25 cellular contexts compared by ENCODE assay signal in genomic region chr3:37973250-37974054, GRCh38. TPM values are rescaled to one million over a fixed set of nuclear protein-coding genes. Genes with fewer than 3 reads are reported as not detected.
A peak's percentile ranks its signal among the peaks of the same experiment; 100 is the strongest.
DNase-seq lines count a peak whose midpoint lies in the region; FAIRE-seq and TF ChIP-seq lines count a peak whose summit lies in the region.
"Had no signal": no experiment of that assay in that cellular context is flagged by ENCODE, and none has a peak within 500 bp of the region (broad histone marks: within the 10 kb centered on the region; RNA-seq: fewer than 3 reads in every experiment).

No MANE protein-coding gene starts in this region.

- CTCF ChIA-PET in CD4-positive, alpha-beta memory T cell (lab: Charles Lee; ENCODE audit: partially characterized antibody): interaction anchor here (0.9 to 11.7 kb wide), 23 partner anchors 9 to 688 kb away, joined by 3 to 146 read pairs (median 7); partner anchors contain the start of genes DLEC1 and XYLB

- no peak overlapping the region for H3K4me3 Mint-ChIP-seq in CD4-positive, alpha-beta memory T cell
- H3K4me3 Mint-ChIP-seq: activated naive CD4-positive, alpha-beta T cell treated with anti-CD3 and anti-CD28 coated beads, Interleukin-2, amount 50 U/mL, for 24 hours; activated T-cell treated with anti-CD3 and anti-CD28 coated beads, Interleukin-2, amount 50 U/mL, for 4 hours; neural progenitor cell; stimulated activated naive CD8-positive, alpha-beta T cell treated with anti-CD3 and anti-CD28 coated beads, Interleukin-15, amount 100 ng/mL, for 72 hours had no signal

- peaks cover 3 to 5% (median 4%) of the 10 kb centered on the region in 4 donors for H3K4me1 Mint-ChIP-seq in CD4-positive, alpha-beta memory T cell

- no peak for FAIRE-seq in D721Med (lab: Jason Lieb, UNC)
- FAIRE-seq: small intestine had no signal

- no peak overlapping the region for H3K4me3 ChIP-seq in mesendoderm (ENCODE audit: low read length)
- H3K4me3 ChIP-seq in CD4-positive, alpha-beta memory T cell (ENCODE audit: low read length in 2 of 2): no peak overlapping the region
- H3K4me3 ChIP-seq: BLaER1, K562, neural progenitor cell, prostate gland, SJCRH30, upper lobe of left lung had no signal

- no peak overlapping the region for H3K27ac ChIP-seq in mesendoderm (ENCODE audit: low read depth, low read length)
- no peak overlapping the region for H3K27ac ChIP-seq in CD4-positive, alpha-beta memory T cell (ENCODE audit: low read depth, low read length)
- H3K27ac ChIP-seq: BLaER1, epithelial cell of prostate, foreskin keratinocyte, neural progenitor cell, SJCRH30, WERI-Rb-1 had no signal

- no peak overlapping the region for H2BK120ac ChIP-seq in mesendoderm (ENCODE audit: low read depth, low read length)

- H3K23ac ChIP-seq in mesendoderm (ENCODE audit: low read length): no peak overlapping the region

- intact Hi-C loops in CD4-positive, alpha-beta memory T cell (cut with micrococcal nuclease): loop anchor here (1.0 kb wide), 5 partner anchors 30 to 682 kb away; partner anchors contain the start of gene XYLB

- WGBS in mesendoderm (ENCODE audit: extremely low coverage, insufficient coverage, low lambda C conversion rate): no CpG with 5 or more reads among the region's 12 CpGs

- no peaks in the 10 kb centered on the region for H3K4me1 ChIP-seq in mesendoderm (ENCODE audit: control insufficient read depth, low read depth, low read length)
- H3K4me1 ChIP-seq in CD4-positive, alpha-beta memory T cell (ENCODE audit: insufficient read depth, low read length): no peaks in the 10 kb centered on the region
- H3K4me1 ChIP-seq: foreskin keratinocyte, neural progenitor cell, prostate gland had no signal

- H4K5ac ChIP-seq in mesendoderm (ENCODE audit: low read length): no peak overlapping the region

- H2BK5ac ChIP-seq in mesendoderm (ENCODE audit: low read length): no peak overlapping the region

- H3K9me3 Mint-ChIP-seq in CD4-positive, alpha-beta memory T cell: no peaks in the 10 kb centered on the region
- H3K9me3 Mint-ChIP-seq: activated naive CD4-positive, alpha-beta T cell treated with anti-CD3 and anti-CD28 coated beads, Interleukin-2, amount 50 U/mL, for 24 hours; activated T-cell treated with anti-CD3 and anti-CD28 coated beads, Interleukin-2, amount 50 U/mL, for 4 hours; neural progenitor cell; stimulated activated naive CD8-positive, alpha-beta T cell treated with anti-CD3 and anti-CD28 coated beads, Interleukin-15, amount 100 ng/mL, for 72 hours had no signal

- no peak overlapping the region for H3K4ac ChIP-seq in mesendoderm (ENCODE audit: low read depth, low read length)

- H3K36me3 ChIP-seq in mesendoderm (ENCODE audit: control insufficient read depth, insufficient read depth, low read length): no peaks in the 10 kb centered on the region
- H3K36me3 ChIP-seq in CD4-positive, alpha-beta memory T cell (ENCODE audit: insufficient read depth, low read length): no peaks in the 10 kb centered on the region
- H3K36me3 ChIP-seq: neural progenitor cell, SJCRH30 had no signal

- no peak overlapping the region for H3K56ac ChIP-seq in mesendoderm (ENCODE audit: low read length)

- H3K4me2 ChIP-seq in mesendoderm (ENCODE audit: low read length): no peak overlapping the region
- H3K4me2 ChIP-seq: BLaER1, neural progenitor cell had no signal

- H3K9me3 ChIP-seq in CD4-positive, alpha-beta memory T cell (ENCODE audit: control insufficient read depth in 1 of 2, low read length in 2 of 2): no peaks in the 10 kb centered on the region
- H3K9me3 ChIP-seq: BLaER1, prostate gland, SJCRH30, upper lobe of left lung had no signal

- no peaks in the 10 kb centered on the region for H3K79me1 ChIP-seq in mesendoderm (ENCODE audit: low read length)

- H3K18ac ChIP-seq in mesendoderm (ENCODE audit: low read length): no peak overlapping the region

- no peaks in the 10 kb centered on the region for H3K79me2 ChIP-seq in mesendoderm (ENCODE audit: control insufficient read depth, insufficient read depth, low read length)

- no peaks in the 10 kb centered on the region for H3K36me3 Mint-ChIP-seq in CD4-positive, alpha-beta memory T cell
- H3K36me3 Mint-ChIP-seq: activated naive CD4-positive, alpha-beta T cell treated with anti-CD3 and anti-CD28 coated beads, Interleukin-2, amount 50 U/mL, for 24 hours had no signal

- no peaks in the 10 kb centered on the region for H3K27me3 ChIP-seq in mesendoderm (ENCODE audit: insufficient read depth, low read length, poor library complexity)
- H3K27me3 ChIP-seq in CD4-positive, alpha-beta memory T cell (ENCODE audit: insufficient read depth, low read length): no peaks in the 10 kb centered on the region
- H3K27me3 ChIP-seq: BLaER1, foreskin keratinocyte, neural progenitor cell, SJCRH30, upper lobe of left lung had no signal

- POLR2A ChIA-PET in CD4-positive, alpha-beta memory T cell (lab: Charles Lee; ENCODE audit: partially characterized antibody): interaction anchor here (1.8 to 2.3 kb wide), 4 partner anchors 23 to 34 kb away, joined by 8 to 14 read pairs (median 12); no protein-coding TSS in a partner anchor

- H3K9ac ChIP-seq in mesendoderm (ENCODE audit: low read length): no peak overlapping the region
- H3K9ac ChIP-seq: BLaER1, neural progenitor cell had no signal

- no peak overlapping the region for H2AK5ac ChIP-seq in mesendoderm (ENCODE audit: low read length)

- TF ChIP-seq CTCF in D721Med (IDR thresholded peaks at IDR 0.05; ENCODE audit: insufficient read depth, missing control alignments): no peak

- H2BK15ac ChIP-seq in mesendoderm (replicated peaks; ENCODE audit: low read depth): no peak overlapping the region

- H3K27me3 Mint-ChIP-seq in CD4-positive, alpha-beta memory T cell: no peaks in the 10 kb centered on the region
- H3K27me3 Mint-ChIP-seq: activated naive CD4-positive, alpha-beta T cell treated with anti-CD3 and anti-CD28 coated beads, Interleukin-2, amount 50 U/mL, for 24 hours had no signal

- no peak overlapping the region for H4K8ac ChIP-seq in mesendoderm (ENCODE audit: low read depth, low read length)

- DNase-seq in DMS 273 (lab: John Stamatoyannopoulos, UW; ENCODE audit: unreplicated experiment): peak; percentile 90
- peak; percentile 65 for DNase-seq in NCI-H1694 (lab: John Stamatoyannopoulos, UW)
- DNase-seq in cerebellar cortex (ENCODE audit: low spot score): peak; percentile 97
- DNase-seq in mesendoderm: peak; percentile 45
- no peak for DNase-seq in SIG-M5 (lab: John Stamatoyannopoulos, UW)
- no peak for DNase-seq in D721Med (ENCODE audit: insufficient read length, low spot score)
- no peak for DNase-seq in CD4-positive, alpha-beta memory T cell
- DNase-seq: activated CD4-positive, alpha-beta T cell treated with anti-CD3 and anti-CD28 coated beads, Interleukin-2, amount 50 U/mL, for 48 hours; activated T-cell treated with anti-CD3 and anti-CD28 coated beads, Interleukin-2, amount 50 U/mL, for 4 hours; DMS53; foreskin keratinocyte; left cardiac atrium; NCI-H526 treated with DMSO at 0.1 percent for 48 hours; SJCRH30; small intestine; stimulated activated CD4-positive, alpha-beta T cell treated with anti-CD3 and anti-CD28 coated beads, Interleukin-2, amount 100 ng/mL, for 48 hours; stimulated activated naive CD8-positive, alpha-beta T cell treated with anti-CD3 and anti-CD28 coated beads, Interleukin-15, amount 100 ng/mL, for 72 hours; upper lobe of left lung; WERI-Rb-1 had no signal

- no peak overlapping the region for H3K27ac Mint-ChIP-seq in CD4-positive, alpha-beta memory T cell
- H3K27ac Mint-ChIP-seq: neural progenitor cell; stimulated activated naive CD8-positive, alpha-beta T cell treated with anti-CD3 and anti-CD28 coated beads, Interleukin-15, amount 100 ng/mL, for 72 hours had no signal

RNA-seq across cellular contexts. Expression of gene VILL, which starts 17.1 kb away (rescaled TPM):
- polyA plus RNA-seq in mesendoderm (2013, experiment 1 of 2): 1.9 TPM
- 2.2 TPM for polyA plus RNA-seq in mesendoderm (2013, experiment 2 of 2)
- total RNA-seq in CD4-positive, alpha-beta memory T cell: 10 to 100 TPM; 41.7 to 43.4 TPM
- polyA plus RNA-seq in CD4-positive, alpha-beta memory T cell: 10 to 100 TPM; 13.4 to 18.0 TPM

RNA-seq across cellular contexts. Expression of gene PLCD1, which starts 56.0 kb away (rescaled TPM):
- 6.8 TPM for polyA plus RNA-seq in mesendoderm (2013, experiment 1 of 2)
- 6.6 TPM for polyA plus RNA-seq in mesendoderm (2013, experiment 2 of 2)
- 10 to 100 TPM; 81.2 to 93.9 TPM for total RNA-seq in CD4-positive, alpha-beta memory T cell
- 10 to 100 TPM; 38.4 to 41.2 TPM for polyA plus RNA-seq in CD4-positive, alpha-beta memory T cell

Comparison
In these comparisons a context has a peak if more than half of its experiments do, and no peak if none do; other contexts are left out.
1. DNase-seq: peak in DMS 273 (single experiment), NCI-H1694 (single experiment), cerebellar cortex (single experiment) and mesendoderm (single experiment); none in SIG-M5 (single experiment), D721Med (single experiment) and CD4-positive, alpha-beta memory T cell (0 of 5).